Comparison of ENCODE assay signal across 17 cellular contexts in the genomic region with DNA sequence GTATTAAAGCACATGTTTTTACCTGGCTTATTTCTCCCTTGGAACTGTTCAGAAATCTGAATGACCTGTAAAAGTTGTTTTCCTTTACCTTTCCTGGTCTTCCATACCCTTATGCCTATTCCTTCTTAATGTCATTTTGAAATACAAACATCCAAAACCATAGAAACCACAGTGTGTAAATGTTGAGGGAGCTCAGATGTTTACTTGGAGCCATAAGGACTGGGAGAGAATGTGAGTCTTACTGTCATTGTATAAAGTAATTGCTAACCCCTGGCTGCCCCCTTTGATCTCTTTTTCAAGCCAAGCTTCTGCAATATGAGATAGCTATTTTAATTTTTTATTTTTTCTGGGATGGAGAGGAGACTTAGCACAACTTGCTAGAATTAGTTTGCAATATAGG.
"Had no signal": no experiment of that assay in that cellular context is flagged by ENCODE, and none has a peak within 500 bp of the region (broad histone marks: within the 10 kb centered on the region; RNA-seq: fewer than 3 reads in every experiment).

No MANE protein-coding gene starts in this region.

- H3K27ac ChIP-seq: breast epithelium, pancreas, tibial nerve, vagina had no signal

- H3K4me3 ChIP-seq: breast epithelium, lung, pancreas, tibial nerve, vagina had no signal

- DNase-seq: activated naive CD4-positive, alpha-beta T cell treated with Interleukin-2 at 50 U/mL for 16 hours; anterior cingulate cortex; cerebellar nuclear complex; effector memory CD4-positive, alpha-beta T cell; foreskin melanocyte; head of caudate nucleus; immature natural killer cell; pancreas; stimulated activated CD4-positive, alpha-beta T cell treated with anti-CD3 and anti-CD28 coated beads, Interleukin-1b, Interleukin-23, amount 100 ng/mL, for 48 hours; T-helper 9 cell had no signal

- H3K27ac Mint-ChIP-seq: immature natural killer cell; stimulated activated effector memory CD8-positive, alpha-beta T cell treated with anti-CD3 and anti-CD28 coated beads, Interleukin-12 subunit alpha, Interleukin-12 subunit beta, amount 100 ng/mL, for 72 hours had no signal

- H3K4me1 ChIP-seq: breast epithelium, pancreas, vagina had no signal

- H3K27me3 ChIP-seq: breast epithelium, pancreas, tibial nerve, vagina had no signal

- H3K9me3 Mint-ChIP-seq: activated T-helper 1 cell treated with anti-CD3 and anti-CD28 coated beads, Interleukin-12 subunit alpha, Interleukin-12 subunit beta, Interleukin-2, Interleukin-4 antibody, amounts not matched to agents 30 ng/mL and 10 ng/mL and 1 ng/mL, durations not matched to agents 14 hours and 24 hours and 36 hours; immature natural killer cell; stimulated activated effector memory CD8-positive, alpha-beta T cell treated with anti-CD3 and anti-CD28 coated beads, Interleukin-12 subunit alpha, Interleukin-12 subunit beta, amount 100 ng/mL, for 72 hours had no signal

- H3K36me3 ChIP-seq: breast epithelium, pancreas, tibial nerve, vagina had no signal

- H3K9me3 ChIP-seq: breast epithelium, pancreas, tibial nerve, vagina had no signal

- H3K4me3 Mint-ChIP-seq: activated T-helper 1 cell treated with anti-CD3 and anti-CD28 coated beads, Interleukin-12 subunit alpha, Interleukin-12 subunit beta, Interleukin-2, Interleukin-4 antibody, amounts not matched to agents 30 ng/mL and 10 ng/mL and 1 ng/mL, durations not matched to agents 14 hours and 24 hours and 36 hours; immature natural killer cell; naive thymus-derived CD4-positive, alpha-beta T cell; stimulated activated effector memory CD8-positive, alpha-beta T cell treated with anti-CD3 and anti-CD28 coated beads, Interleukin-12 subunit alpha, Interleukin-12 subunit beta, amount 100 ng/mL, for 72 hours had no signal
